ENCODE assay signal across 31 cellular contexts in the genomic region with DNA sequence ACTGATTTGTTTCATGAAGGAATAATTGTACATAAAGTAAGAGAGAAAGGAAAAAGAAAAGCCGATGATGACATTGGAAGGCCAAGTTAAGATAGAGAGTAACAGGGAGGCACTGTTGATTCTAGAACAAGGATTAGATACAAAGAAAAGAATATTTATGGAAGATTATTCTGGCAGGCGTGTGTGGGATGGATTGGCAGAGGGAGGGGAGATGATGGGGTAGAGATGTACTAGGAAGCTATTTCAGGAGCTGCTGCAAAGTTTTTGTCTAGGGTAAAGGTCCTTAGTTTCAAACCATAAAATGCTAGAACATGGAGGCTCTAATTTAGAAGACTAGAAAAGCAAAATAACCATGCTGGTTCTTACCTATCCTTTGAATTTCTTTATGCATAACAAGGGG.
DNase-seq lines count a peak whose midpoint lies in the region; ATAC-seq lines count a peak whose summit lies in the region.
"Had no signal": no experiment of that assay in that cellular context is flagged by ENCODE, and none has a peak within 500 bp of the region (broad histone marks: within the 10 kb centered on the region; RNA-seq: fewer than 3 reads in every experiment).

No MANE protein-coding gene starts in this region.

- H3K4me3 ChIP-seq in mesendoderm (ENCODE audit: low read length): no peak overlapping the region
- H3K4me3 ChIP-seq in mesenchymal stem cell (ENCODE audit: insufficient read depth in 1 of 2, low read depth in 1 of 2, low read length in 2 of 2): no peak overlapping the region
- no peak overlapping the region for H3K4me3 ChIP-seq in MG63
- H3K4me3 ChIP-seq: A549; BLaER1; BLaER1 treated with 17β-estradiol and CSF1 and Interleukin-3, amounts not matched to agents 10 nM and 100 nM had no signal

- H3K79me2 ChIP-seq in mesendoderm (ENCODE audit: control insufficient read depth, insufficient read depth, low read length): no peaks in the 10 kb centered on the region

- H3K14ac ChIP-seq in mesenchymal stem cell (ENCODE audit: low read length in 2 of 2): no peak overlapping the region

- H2BK5ac ChIP-seq in mesendoderm (ENCODE audit: low read length) (no peak overlapping the region), mesenchymal stem cell (ENCODE audit: low read depth, low read length, poor library complexity, severe bottlenecking) (no peak overlapping the region)

- H4K5ac ChIP-seq in mesendoderm (ENCODE audit: low read length): no peak overlapping the region

- H2AK5ac ChIP-seq in mesendoderm (ENCODE audit: low read length) (no peak overlapping the region), mesenchymal stem cell (ENCODE audit: low read length, severe bottlenecking) (no peak overlapping the region)

- H4K91ac ChIP-seq in mesenchymal stem cell (ENCODE audit: low read length): no peak overlapping the region

- H3K27me3 ChIP-seq in mesendoderm (ENCODE audit: insufficient read depth, low read length, poor library complexity): no peaks in the 10 kb centered on the region
- no peaks in the 10 kb centered on the region for H3K27me3 ChIP-seq in mesenchymal stem cell (ENCODE audit: control insufficient read depth in 1 of 2, insufficient read depth in 1 of 2, low read length in 2 of 2)
- no peaks in the 10 kb centered on the region for H3K27me3 ChIP-seq in MG63
- H3K27me3 ChIP-seq: BE2C; BLaER1; BLaER1 treated with 17β-estradiol and CSF1 and Interleukin-3, amounts not matched to agents 10 nM and 100 nM had no signal

- no peak overlapping the region for H2BK15ac ChIP-seq in mesendoderm (replicated peaks; ENCODE audit: low read depth)
- no peak overlapping the region for H2BK15ac ChIP-seq in mesenchymal stem cell (ENCODE audit: low read depth, poor library complexity, severe bottlenecking)

- H4K8ac ChIP-seq in mesendoderm (ENCODE audit: low read depth, low read length) (no peak overlapping the region), mesenchymal stem cell (ENCODE audit: low read length) (no peak overlapping the region)

- ATAC-seq in GM18511 (IDR thresholded peaks at IDR 0.05; ENCODE audit: unreplicated experiment): no peak
- ATAC-seq: A549; CD8-positive, alpha-beta T cell had no signal

- no peak overlapping the region for H3K9ac ChIP-seq in mesendoderm (ENCODE audit: low read length)
- H3K9ac ChIP-seq in mesenchymal stem cell (ENCODE audit: low read length): no peak overlapping the region
- H3K9ac ChIP-seq: BLaER1; BLaER1 treated with 17β-estradiol and CSF1 and Interleukin-3, amounts not matched to agents 10 nM and 100 nM had no signal

- peak in 13 of 61 donors; percentile 2 to 80 (median 7) for DNase-seq in caudate nucleus (lab: John Stamatoyannopoulos, UW)
- no peak for DNase-seq in mesendoderm
- peak; percentile 63 for DNase-seq in putamen (ENCODE audit: low spot score)
- no peak for DNase-seq in mesenchymal stem cell
- DNase-seq in MG63: no peak
- DNase-seq: 8988T; ACHN; AML-193; BE2C; C1 segment of cervical spinal cord; Caco-2; Calu3; CD4-positive, alpha-beta memory T cell; CD4-positive, alpha-beta T cell; CD4-positive, CD25-positive, alpha-beta regulatory T cell; CD8-positive, alpha-beta memory T cell; CD8-positive, alpha-beta T cell; COR-L47; DMS 273 treated with DMSO at 0.1 percent for 48 hours; DMS153; DMS53; DMS79; DMS79 treated with DMSO at 0.1 percent for 48 hours; DND-41; EL had no signal

- H2BK12ac ChIP-seq in mesenchymal stem cell (ENCODE audit: low read length in 2 of 2): no peak overlapping the region

- H3K27ac ChIP-seq in caudate nucleus (ENCODE audit: low read depth, low read length): peak overlapping the region; percentile 36
- no peak overlapping the region for H3K27ac ChIP-seq in mesendoderm (ENCODE audit: low read depth, low read length)
- H3K27ac ChIP-seq in mesenchymal stem cell (ENCODE audit: low read length, poor library complexity, severe bottlenecking): no peak overlapping the region
- H3K27ac ChIP-seq: 22Rv1; A549; BLaER1; BLaER1 treated with 17β-estradiol and CSF1 and Interleukin-3, amounts not matched to agents 10 nM and 100 nM; C4-2B had no signal

- no peak overlapping the region for H3K18ac ChIP-seq in mesendoderm (ENCODE audit: low read length)
- H3K18ac ChIP-seq in mesenchymal stem cell (ENCODE audit: low read depth in 1 of 2, low read length in 2 of 2): no peak overlapping the region

- no CpG with 5 or more reads among the region's 2 CpGs for WGBS in mesendoderm (ENCODE audit: extremely low coverage, insufficient coverage, low lambda C conversion rate)
- WGBS in mesenchymal stem cell: 72% methylated on average over 2 of the region's 2 CpGs

- no peak overlapping the region for H3K23ac ChIP-seq in mesendoderm (ENCODE audit: low read length)
- no peak overlapping the region for H3K23ac ChIP-seq in mesenchymal stem cell (ENCODE audit: low read length in 2 of 2)

- no peak overlapping the region for H2AFZ ChIP-seq in mesenchymal stem cell (ENCODE audit: low read depth, low read length)

- H3K36me3 ChIP-seq in mesendoderm (ENCODE audit: control insufficient read depth, insufficient read depth, low read length) (no peaks in the 10 kb centered on the region), mesenchymal stem cell (ENCODE audit: control insufficient read depth in 1 of 2, insufficient read depth in 2 of 2, low read depth in 1 of 2, low read length in 2 of 2) (no peaks in the 10 kb centered on the region), MG63 (no peaks in the 10 kb centered on the region)
- H3K36me3 ChIP-seq: BE2C; BLaER1; BLaER1 treated with 17β-estradiol and CSF1 and Interleukin-3, amounts not matched to agents 10 nM and 100 nM had no signal

- H3K4me1 ChIP-seq in mesendoderm (ENCODE audit: control insufficient read depth, low read depth, low read length): no peaks in the 10 kb centered on the region
- H3K4me1 ChIP-seq in mesenchymal stem cell (ENCODE audit: control insufficient read depth, insufficient read depth, low read depth, low read length): no peaks in the 10 kb centered on the region
- H3K4me1 ChIP-seq: A549; BE2C; BLaER1; BLaER1 treated with 17β-estradiol and CSF1 and Interleukin-3, amounts not matched to agents 10 nM and 100 nM; Caco-2 had no signal

- H3K4ac ChIP-seq in mesendoderm (ENCODE audit: low read depth, low read length) (peak overlapping the region; percentile 16), mesenchymal stem cell (ENCODE audit: low read depth in 1 of 2, low read length in 2 of 2) (no peak overlapping the region)

- H3K9me3 ChIP-seq in mesenchymal stem cell (ENCODE audit: control insufficient read depth, low read length) (peaks cover 4% of the 10 kb centered on the region), MG63 (no peaks in the 10 kb centered on the region)
- H3K9me3 ChIP-seq: A549; BE2C; BLaER1; BLaER1 treated with 17β-estradiol and CSF1 and Interleukin-3, amounts not matched to agents 10 nM and 100 nM; Caco-2 had no signal

- no peak overlapping the region for H2BK120ac ChIP-seq in mesendoderm (ENCODE audit: low read depth, low read length)
- H2BK120ac ChIP-seq in mesenchymal stem cell (ENCODE audit: low read depth, low read length): no peak overlapping the region

- no peak overlapping the region for H3K56ac ChIP-seq in mesendoderm (ENCODE audit: low read length)

- H3K4me2 ChIP-seq in mesendoderm (ENCODE audit: low read length) (no peak overlapping the region), mesenchymal stem cell (ENCODE audit: low read length, poor library complexity, severe bottlenecking) (no peak overlapping the region)
- H3K4me2 ChIP-seq: A549; BLaER1; BLaER1 treated with 17β-estradiol and CSF1 and Interleukin-3, amounts not matched to agents 10 nM and 100 nM had no signal

- H3K79me1 ChIP-seq in mesendoderm (ENCODE audit: low read length) (no peaks in the 10 kb centered on the region), mesenchymal stem cell (replicated peaks; ENCODE audit: low read length, poor library complexity, severe bottlenecking) (no peaks in the 10 kb centered on the region)
